Comparison of ENCODE assay signal across 1 cellular context in the genomic region with DNA sequence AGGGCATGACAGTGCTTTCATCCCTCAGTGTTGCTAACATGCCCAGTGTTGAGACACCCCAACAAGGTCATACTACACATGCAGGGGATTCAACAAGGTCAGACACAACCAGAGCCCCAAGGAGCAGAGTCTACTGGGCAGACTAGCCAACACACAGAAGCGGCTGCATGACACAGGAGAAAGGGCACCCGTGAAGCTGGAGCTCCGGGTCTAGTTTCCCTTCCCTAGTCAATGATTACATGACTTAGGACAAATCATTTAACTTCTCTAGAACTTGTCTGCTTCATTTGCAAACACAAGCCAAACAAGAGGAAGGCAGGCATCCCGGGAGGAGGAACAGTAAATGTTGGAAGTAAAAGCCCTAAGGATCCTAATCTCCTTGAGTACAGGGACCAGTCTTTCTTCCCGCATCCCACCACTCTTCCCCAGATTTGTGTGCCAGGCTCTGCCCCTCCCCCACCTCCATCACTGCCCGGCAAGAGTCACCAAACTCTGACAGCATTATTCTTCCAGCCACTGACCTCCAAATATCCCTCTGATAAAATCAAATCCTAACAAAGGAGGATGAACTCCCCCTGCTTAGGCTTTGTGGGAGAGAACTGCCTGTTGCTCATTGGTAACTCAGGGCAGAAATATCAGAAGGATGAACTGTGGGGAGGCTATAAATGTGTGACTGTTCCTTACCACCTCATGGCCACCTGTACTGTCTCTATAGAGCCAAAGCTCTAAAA.
TF ChIP-seq lines count a peak whose summit lies in the region.

No MANE protein-coding gene starts in this region.

TF ChIP-seq in IMR-90, 13 proteins besides CTCF, POLR2A, EP300 and RAD21:
- TF ChIP-seq NFE2L2 (IDR thresholded peaks at IDR 0.05; ENCODE audit: low read depth, low read length) (no peak), CEBPB (IDR thresholded peaks at IDR 0.05; ENCODE audit: low read depth, low read length) (no peak), MAFK (IDR thresholded peaks at IDR 0.05; ENCODE audit: low read depth, low read length) (no peak), MXI1 (IDR thresholded peaks at IDR 0.05; ENCODE audit: borderline replicate concordance, low read depth, low read length) (no peak), MAZ (IDR thresholded peaks at IDR 0.05; ENCODE audit: borderline replicate concordance, low read depth, low read length) (no peak), SMC3 (IDR thresholded peaks at IDR 0.05; ENCODE audit: low read depth, low read length) (no peak), RFX5 (IDR thresholded peaks at IDR 0.05; ENCODE audit: low read depth, low read length) (no peak), BHLHE40 (IDR thresholded peaks at IDR 0.05; ENCODE audit: low read depth, low read length) (no peak), RCOR1 (IDR thresholded peaks at IDR 0.05; ENCODE audit: insufficient replicate concordance, low read length) (no peak), FOS (IDR thresholded peaks at IDR 0.05; ENCODE audit: low read depth, low read length) (no peak), CHD1 (IDR thresholded peaks at IDR 0.05; ENCODE audit: low read depth, low read length) (no peak)
- TF ChIP-seq, protein P1, sequence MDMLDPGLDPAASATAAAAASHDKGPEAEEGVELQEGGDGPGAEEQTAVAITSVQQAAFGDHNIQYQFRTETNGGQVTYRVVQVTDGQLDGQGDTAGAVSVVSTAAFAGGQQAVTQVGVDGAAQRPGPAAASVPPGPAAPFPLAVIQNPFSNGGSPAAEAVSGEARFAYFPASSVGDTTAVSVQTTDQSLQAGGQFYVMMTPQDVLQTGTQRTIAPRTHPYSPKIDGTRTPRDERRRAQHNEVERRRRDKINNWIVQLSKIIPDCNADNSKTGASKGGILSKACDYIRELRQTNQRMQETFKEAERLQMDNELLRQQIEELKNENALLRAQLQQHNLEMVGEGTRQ (IDR thresholded peaks at IDR 0.05; ENCODE audit: low read depth, low read length): no peak
- TF ChIP-seq, protein P2, sequence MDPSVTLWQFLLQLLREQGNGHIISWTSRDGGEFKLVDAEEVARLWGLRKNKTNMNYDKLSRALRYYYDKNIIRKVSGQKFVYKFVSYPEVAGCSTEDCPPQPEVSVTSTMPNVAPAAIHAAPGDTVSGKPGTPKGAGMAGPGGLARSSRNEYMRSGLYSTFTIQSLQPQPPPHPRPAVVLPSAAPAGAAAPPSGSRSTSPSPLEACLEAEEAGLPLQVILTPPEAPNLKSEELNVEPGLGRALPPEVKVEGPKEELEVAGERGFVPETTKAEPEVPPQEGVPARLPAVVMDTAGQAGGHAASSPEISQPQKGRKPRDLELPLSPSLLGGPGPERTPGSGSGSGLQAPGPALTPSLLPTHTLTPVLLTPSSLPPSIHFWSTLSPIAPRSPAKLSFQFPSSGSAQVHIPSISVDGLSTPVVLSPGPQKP (IDR thresholded peaks at IDR 0.05; ENCODE audit: borderline replicate concordance, low read depth, low read length): no peak
